Comparison of ENCODE assay signal across 8 cellular contexts in the genomic region with DNA sequence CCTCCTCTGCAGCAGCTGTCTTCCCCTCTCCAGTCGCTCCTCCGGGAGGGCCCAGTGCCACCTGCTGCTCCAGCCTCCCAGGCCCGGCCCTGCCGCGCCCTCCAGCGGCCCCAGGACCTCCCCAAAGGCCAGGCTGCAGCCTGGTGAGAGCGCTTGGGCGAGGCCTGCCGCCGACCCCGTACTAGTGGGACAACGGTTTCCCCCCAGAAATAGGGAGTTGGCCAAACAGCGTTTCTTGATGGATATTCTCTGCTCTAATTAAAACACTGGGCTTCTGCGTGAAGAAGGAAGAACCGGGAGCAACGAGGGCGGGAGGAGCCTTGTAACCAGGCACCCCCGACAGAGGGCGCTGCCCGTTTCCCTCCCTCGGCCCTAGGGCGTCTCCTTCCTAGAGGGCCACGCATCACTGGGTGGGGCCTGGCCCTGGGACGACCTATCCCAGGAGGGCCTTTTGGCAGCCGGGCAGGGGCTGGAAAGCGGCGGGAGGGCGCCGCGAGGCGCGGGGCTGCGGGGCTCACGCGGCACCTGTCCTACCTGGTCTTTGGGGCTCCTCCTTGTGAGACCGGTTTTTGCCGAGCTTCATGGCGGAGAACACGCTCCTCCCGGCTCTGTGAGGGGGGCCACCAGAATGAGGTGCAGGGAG. TPM values are rescaled to one million over a fixed set of nuclear protein-coding genes. Genes with fewer than 3 reads are reported as not detected.
A peak's percentile ranks its signal among the peaks of the same experiment; 100 is the strongest.
DNase-seq lines count a peak whose midpoint lies in the region; ATAC-seq and TF ChIP-seq lines count a peak whose summit lies in the region.

No MANE protein-coding gene starts in this region.

- peak; percentile 44 for TF ChIP-seq CTCF in liver (IDR thresholded peaks at IDR 0.05; ENCODE audit: low read depth, low read length, missing input control)

- ATAC-seq in HG02798 (IDR thresholded peaks at IDR 0.05; ENCODE audit: poor library complexity, unreplicated experiment): peak; percentile 46
- no peak for ATAC-seq in HG03460 (IDR thresholded peaks at IDR 0.05; ENCODE audit: unreplicated experiment)

- H3K36me3 ChIP-seq in liver (ENCODE audit: control insufficient read depth in 4 of 4, insufficient read depth in 3 of 4, low read depth in 1 of 4, low read length in 3 of 4): no peaks in the 10 kb centered on the region

- H3K27ac ChIP-seq in liver (ENCODE audit: low read depth in 1 of 2, low read length in 2 of 2): no peak overlapping the region

- H3K27me3 Mint-ChIP-seq in activated CD4-positive, alpha-beta T cell treated with anti-CD3 and anti-CD28 coated beads, Interleukin-2, amount 10 ng/mL, durations not matched to agents 24 days and 14 days: peaks cover 10% of the 10 kb centered on the region

- H3K4me1 Mint-ChIP-seq in activated CD4-positive, alpha-beta T cell treated with anti-CD3 and anti-CD28 coated beads, Interleukin-2, amount 10 ng/mL, durations not matched to agents 24 days and 14 days: peaks cover 7% of the 10 kb centered on the region

- no peaks in the 10 kb centered on the region for H3K9me3 ChIP-seq in liver (ENCODE audit: control insufficient read depth in 4 of 4, low read length in 3 of 4)

- 6% methylated on average over 40 of the region's 40 CpGs for whole genome bisulfite sequencing in liver

- TF ChIP-seq RAD21 in liver (IDR thresholded peaks at IDR 0.05): peak; percentile 52 to 71

- H3K36me3 Mint-ChIP-seq in activated CD4-positive, alpha-beta T cell treated with anti-CD3 and anti-CD28 coated beads, Interleukin-2, amount 10 ng/mL, durations not matched to agents 24 days and 14 days (ENCODE audit: low read depth): no peaks in the 10 kb centered on the region

- intact Hi-C loops in activated CD4-positive, alpha-beta T cell treated with anti-CD3 and anti-CD28 coated beads, Interleukin-2, amount 10 ng/mL, durations not matched to agents 24 days and 14 days (cut with micrococcal nuclease): loop anchor here (1.0 to 10.0 kb wide), 3 partner anchors 74 to 241 kb away; no protein-coding TSS in a partner anchor

- peak overlapping the region; percentile 85 for H3K4me3 Mint-ChIP-seq in activated CD4-positive, alpha-beta T cell treated with anti-CD3 and anti-CD28 coated beads, Interleukin-2, amount 10 ng/mL, durations not matched to agents 24 days and 14 days

- H3K9ac ChIP-seq in liver (ENCODE audit: low read depth in 1 of 2, low read length in 2 of 2): no peak overlapping the region

- peak overlapping the region in 1 of 3 donors; percentile 30 for H3K4me3 ChIP-seq in liver (ENCODE audit: low read depth in 1 of 3, low read length in 3 of 3)

- H3K4me1 ChIP-seq in liver (ENCODE audit: control insufficient read depth in 4 of 4, insufficient read depth in 4 of 4, low read length in 3 of 4): peaks cover 0 to 8% (median 5%) of the 10 kb centered on the region in 4 donors

- no peaks in the 10 kb centered on the region for H3K27me3 ChIP-seq in liver (ENCODE audit: control insufficient read depth in 4 of 4, insufficient read depth in 4 of 4, low read length in 3 of 4)

- no peaks in the 10 kb centered on the region for H3K9me3 Mint-ChIP-seq in activated CD4-positive, alpha-beta T cell treated with anti-CD3 and anti-CD28 coated beads, Interleukin-2, amount 10 ng/mL, durations not matched to agents 24 days and 14 days

- peak; percentile 64 for DNase-seq in DMS114 treated with DMSO at 0.1 percent for 48 hours (lab: John Stamatoyannopoulos, UW; ENCODE audit: unreplicated experiment)
- peak; percentile 86 for DNase-seq in NCI-H460 (ENCODE audit: extremely low read depth, low read depth)
- peak; percentile 97 for DNase-seq in activated CD4-positive, alpha-beta T cell treated with anti-CD3 and anti-CD28 coated beads, Interleukin-2, amount 10 ng/mL, durations not matched to agents 24 days and 14 days
- DNase-seq in dermis blood vessel endothelial cell: peak; percentile 79
- peak; percentile 85 for DNase-seq in stimulated activated CD4-positive, alpha-beta T cell treated with anti-CD3 and anti-CD28 coated beads, Interleukin-4, amount 100 ng/mL, for 1 hour

- peak overlapping the region; percentile 83 for H3K27ac Mint-ChIP-seq in activated CD4-positive, alpha-beta T cell treated with anti-CD3 and anti-CD28 coated beads, Interleukin-2, amount 10 ng/mL, durations not matched to agents 24 days and 14 days

TF ChIP-seq in liver, 16 proteins besides CTCF, POLR2A, EP300 and RAD21:
- no peak for TF ChIP-seq YY1 (IDR thresholded peaks at IDR 0.05)

RNA-seq across cellular contexts. Expression of gene OTOF, which starts 25.4 kb away (rescaled TPM):
- not detected in 2 replicates for total RNA-seq in NCI-H460 (2014; rRNA removed; shearing (Covaris generic))
- 0.26 and 0.47 TPM in 2 replicates for polyA plus RNA-seq in NCI-H460 (2014; cell fraction: nucleus; rRNA removed)
- total RNA-seq in activated CD4-positive, alpha-beta T cell treated with anti-CD3 and anti-CD28 coated beads, Interleukin-2, amount 10 ng/mL, durations not matched to agents 24 days and 14 days: 6.8 and 7.2 TPM in 2 replicates
- total RNA-seq in dermis blood vessel endothelial cell: 73.3 and 89.5 TPM in 2 replicates
- under 1 TPM in 1 of 2 donors, not detected in 1; 0.28 TPM for total RNA-seq in liver
- polyA plus RNA-seq in liver: under 1 TPM; 0.06 to 0.07 TPM
